Comparison of ENCODE assay signal across 27 cellular contexts in the genomic region with DNA sequence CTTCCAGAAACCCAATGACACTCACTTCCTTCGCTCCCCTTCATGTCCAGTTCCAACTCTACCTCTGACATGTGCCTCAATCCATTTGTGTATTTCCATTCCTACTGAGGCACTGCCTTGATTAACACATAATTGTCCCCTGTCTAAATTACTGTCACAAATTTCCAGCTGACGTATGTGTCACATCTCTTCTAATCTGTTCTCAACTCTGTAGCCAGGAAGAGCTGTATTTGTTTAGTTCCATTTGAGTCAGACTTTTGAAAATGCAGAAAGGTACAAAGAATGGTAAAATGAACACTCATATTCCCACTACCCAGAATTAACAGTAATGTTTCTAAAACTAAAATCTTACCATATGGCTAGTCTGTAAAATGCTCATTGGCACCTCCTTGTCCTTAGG.
"Had no signal": no experiment of that assay in that cellular context is flagged by ENCODE, and none has a peak within 500 bp of the region (broad histone marks: within the 10 kb centered on the region; RNA-seq: fewer than 3 reads in every experiment).

No MANE protein-coding gene starts in this region.

- H3K27ac Mint-ChIP-seq: activated B cell treated with CpG ODN at 0.5 μM for 24 hours; activated CD4-positive, alpha-beta T cell treated with anti-CD3 and anti-CD28 coated beads, Interleukin-2, amount 10 ng/mL, durations not matched to agents 7 days and 5 days; activated CD8-positive, alpha-beta T cell treated with anti-CD3 and anti-CD28 coated beads, Interleukin-2, amount 10 ng/mL, durations not matched to agents 7 days and 5 days; activated naive CD8-positive, alpha-beta T cell; activated T-cell treated with anti-CD3 and anti-CD28 coated beads, Interleukin-2, amount 50 U/mL, for 24 hours; dendritic cell treated with granulocyte-macrophage colony-stimulating factor and Interleukin-4, amounts not matched to agents 40 ng/mL and 50 ng/mL, for 4 days; endodermal cell; T-helper 17 cell; T-helper 2 cell treated with Interferon-gamma antibody and Interleukin-4, amounts not matched to agents 5 μg/mL and 100 μg/mL, for 36 hours had no signal

- ATAC-seq: activated CD4-positive, CD25-positive, alpha-beta regulatory T cell treated with anti-CD3 and anti-CD28 coated beads, Interleukin-2, amount 50 U/mL, for 24 hours; activated CD8-positive, alpha-beta T cell treated with anti-CD3 and anti-CD28 coated beads, Interleukin-2, amount 10 ng/mL, durations not matched to agents 7 days and 5 days; esophagus mucosa; T-helper 17 cell had no signal

- H3K4me1 Mint-ChIP-seq: activated B cell treated with CpG ODN at 0.5 μM for 24 hours; activated CD4-positive, alpha-beta T cell treated with anti-CD3 and anti-CD28 coated beads, Interleukin-2, amount 10 ng/mL, durations not matched to agents 7 days and 5 days; central memory CD8-positive, alpha-beta T cell; endodermal cell; T-helper 17 cell had no signal

- DNase-seq: activated B cell treated with CpG ODN at 0.5 μM for 24 hours; activated CD4-positive, alpha-beta T cell treated with anti-CD3 and anti-CD28 coated beads, Interleukin-2, amount 10 ng/mL, durations not matched to agents 7 days and 5 days; activated CD4-positive, alpha-beta T cell treated with anti-CD3 and anti-CD28 coated beads, Interleukin-2, amount 50 U/mL, for 4 hours; activated CD8-positive, alpha-beta memory T cell treated with anti-CD3 and anti-CD28 coated beads, Interleukin-2, amount 50 U/mL, for 48 hours; activated CD8-positive, alpha-beta T cell treated with anti-CD3 and anti-CD28 coated beads, Interleukin-2, amount 10 ng/mL, durations not matched to agents 7 days and 5 days; activated effector memory CD4-positive, alpha-beta T cell treated with Interleukin-2 at 50 U/mL for 16 hours; activated gamma-delta T cell treated with Interleukin-2 at 50 U/mL for 16 hours; activated T-cell treated with anti-CD3 and anti-CD28 coated beads for 4 hours; activated T-cell treated with anti-CD3 and anti-CD28 coated beads, Interleukin-2, amount 50 U/mL, for 24 hours; amniotic stem cell; anterior cingulate cortex; brain microvascular endothelial cell; dorsolateral prefrontal cortex; effector memory CD4-positive, alpha-beta T cell; endodermal cell; foreskin fibroblast; head of caudate nucleus; hippocampal formation; T-helper 17 cell; T1000; WERI-Rb-1 had no signal

- H3K9me3 Mint-ChIP-seq: activated B cell treated with CpG ODN at 0.5 μM for 24 hours; activated T-cell treated with anti-CD3 and anti-CD28 coated beads, Interleukin-2, amount 50 U/mL, for 24 hours; central memory CD8-positive, alpha-beta T cell; dendritic cell treated with granulocyte-macrophage colony-stimulating factor and Interleukin-4, amounts not matched to agents 40 ng/mL and 50 ng/mL, for 4 days; endodermal cell had no signal

- H3K27me3 Mint-ChIP-seq: activated CD4-positive, alpha-beta T cell treated with anti-CD3 and anti-CD28 coated beads, Interleukin-2, amount 10 ng/mL, durations not matched to agents 7 days and 5 days; activated naive CD8-positive, alpha-beta T cell; activated T-cell treated with anti-CD3 and anti-CD28 coated beads, Interleukin-2, amount 50 U/mL, for 24 hours; central memory CD8-positive, alpha-beta T cell; dendritic cell treated with granulocyte-macrophage colony-stimulating factor and Interleukin-4, amounts not matched to agents 40 ng/mL and 50 ng/mL, for 4 days; T-helper 17 cell had no signal

- H3K4me3 Mint-ChIP-seq: activated B cell treated with CpG ODN at 0.5 μM for 24 hours; activated CD4-positive, alpha-beta T cell treated with anti-CD3 and anti-CD28 coated beads, Interleukin-2, amount 10 ng/mL, durations not matched to agents 7 days and 5 days; activated CD8-positive, alpha-beta T cell treated with anti-CD3 and anti-CD28 coated beads, Interleukin-2, amount 10 ng/mL, durations not matched to agents 7 days and 5 days; activated naive CD8-positive, alpha-beta T cell; activated T-cell treated with anti-CD3 and anti-CD28 coated beads, Interleukin-2, amount 50 U/mL, for 24 hours; central memory CD8-positive, alpha-beta T cell; dendritic cell treated with granulocyte-macrophage colony-stimulating factor and Interleukin-4, amounts not matched to agents 40 ng/mL and 50 ng/mL, for 4 days; endodermal cell; T-helper 17 cell; T-helper 2 cell treated with Interferon-gamma antibody and Interleukin-4, amounts not matched to agents 5 μg/mL and 100 μg/mL, for 36 hours had no signal
